In the genomic region with DNA sequence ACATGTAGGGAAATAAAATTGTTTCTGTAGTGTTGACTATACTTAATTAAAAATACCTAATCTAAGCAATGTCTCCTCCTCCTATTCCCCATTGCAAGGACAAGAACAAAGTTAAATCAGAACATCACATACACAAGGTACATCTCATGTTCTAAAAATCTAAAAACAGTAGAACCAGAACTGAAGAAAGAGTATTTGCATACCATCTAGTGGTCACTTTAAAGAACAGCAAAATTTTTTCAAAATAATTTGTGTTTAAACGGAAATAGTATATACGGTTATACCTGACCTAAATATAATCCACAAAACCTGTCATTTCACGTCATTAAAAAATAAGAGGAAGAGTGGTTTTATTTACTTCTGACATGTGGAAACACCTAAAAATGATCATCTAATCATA, we compare ENCODE assay signal across 8 cellular contexts.
A peak's percentile ranks its signal among the peaks of the same experiment; 100 is the strongest.
DNase-seq lines count a peak whose midpoint lies in the region; ATAC-seq and TF ChIP-seq lines count a peak whose summit lies in the region.

No MANE protein-coding gene starts in this region.

- H4K20me1 ChIP-seq in neural progenitor cell (ENCODE audit: low read depth): no peaks in the 10 kb centered on the region

- H3K9me3 ChIP-seq in A673 (ENCODE audit: low read depth, low read length, poor library complexity, severe bottlenecking): no peaks in the 10 kb centered on the region
- no peaks in the 10 kb centered on the region for H3K9me3 ChIP-seq in neural progenitor cell (ENCODE audit: low read depth)
- H3K9me3 ChIP-seq in vagina: no peaks in the 10 kb centered on the region

- H3K36me3 ChIP-seq in A673 (ENCODE audit: insufficient read depth, low read length, poor library complexity, severe bottlenecking): no peaks in the 10 kb centered on the region
- no peaks in the 10 kb centered on the region for H3K36me3 ChIP-seq in neural progenitor cell
- no peaks in the 10 kb centered on the region for H3K36me3 ChIP-seq in vagina

- no peak overlapping the region for H3K4me3 Mint-ChIP-seq in neural progenitor cell

- CTCF ChIA-PET in A673 (lab: Charles Lee): no interaction called here

- POLR2A ChIA-PET in A673 (lab: Charles Lee; ENCODE audit: low non-redundant PET): no interaction called here

- TF ChIP-seq POLR2A in vagina (IDR thresholded peaks at IDR 0.05): no peak

- H3K27me3 ChIP-seq in A673 (replicated peaks; ENCODE audit: insufficient read depth, low read depth, low read length, poor library complexity): no peaks in the 10 kb centered on the region
- H3K27me3 ChIP-seq in neural progenitor cell: no peaks in the 10 kb centered on the region
- no peaks in the 10 kb centered on the region for H3K27me3 ChIP-seq in vagina

- ATAC-seq in GM18909 (IDR thresholded peaks at IDR 0.05; ENCODE audit: poor library complexity, unreplicated experiment): peak; percentile 60
- no peak for ATAC-seq in HG03139 (IDR thresholded peaks at IDR 0.05; ENCODE audit: unreplicated experiment)

- no peak overlapping the region for H3K9ac ChIP-seq in neural progenitor cell

- H3K27ac ChIP-seq in A673 (ENCODE audit: low read depth, low read length, poor library complexity, severe bottlenecking) (no peak overlapping the region), neural progenitor cell (no peak overlapping the region), vagina (no peak overlapping the region)

- H3K9me3 Mint-ChIP-seq in neural progenitor cell: no peaks in the 10 kb centered on the region

- H3K4me1 Mint-ChIP-seq in neural progenitor cell: no peaks in the 10 kb centered on the region

- no peak overlapping the region for H3K4me2 ChIP-seq in neural progenitor cell

- no peak overlapping the region for H2AFZ ChIP-seq in neural progenitor cell (replicated peaks)

- H3K4me1 ChIP-seq in A673 (ENCODE audit: insufficient read depth, low read length, poor library complexity, severe bottlenecking): no peaks in the 10 kb centered on the region
- no peaks in the 10 kb centered on the region for H3K4me1 ChIP-seq in neural progenitor cell
- no peaks in the 10 kb centered on the region for H3K4me1 ChIP-seq in vagina

- H3F3A ChIP-seq in neural progenitor cell (ENCODE audit: low read depth): no peaks in the 10 kb centered on the region

- DNase-seq in A673 (ENCODE audit: low spot score) (peak; percentile 25), NCI-H1694 treated with DMSO at 0.1 percent for 48 hours (lab: John Stamatoyannopoulos, UW) (peak; percentile 79), amniotic epithelial cell (ENCODE audit: low read depth) (peak; percentile 19), neural progenitor cell (ENCODE audit: low spot score) (no peak), amygdala (lab: John Stamatoyannopoulos, UW) (no peak), vagina (ENCODE audit: extremely low spot score in 2 of 2) (no peak)

- no peaks in the 10 kb centered on the region for H3K79me2 ChIP-seq in neural progenitor cell (ENCODE audit: low read depth)

- peak; percentile 58 for TF ChIP-seq CTCF in A673 (conservative IDR thresholded peaks at IDR 0.05; ENCODE audit: low read depth, low read length)
- TF ChIP-seq CTCF in neural progenitor cell (IDR thresholded peaks at IDR 0.05): peak; percentile 78
- no peak for TF ChIP-seq CTCF in vagina (IDR thresholded peaks at IDR 0.05)

- intact Hi-C loops in A673 (cut with micrococcal nuclease; ENCODE audit: unreplicated experiment) (loop anchor here (1.0 kb wide), 1 partner anchor 243 kb away; no protein-coding TSS in a partner anchor), vagina (cut with DNase I) (no loop called here)

- H3K4me3 ChIP-seq in A673 (ENCODE audit: low read depth, low read length, poor library complexity, severe bottlenecking) (no peak overlapping the region), neural progenitor cell (no peak overlapping the region), vagina (no peak overlapping the region)

- no peaks in the 10 kb centered on the region for H3K36me3 Mint-ChIP-seq in neural progenitor cell

- no peaks in the 10 kb centered on the region for H3K27me3 Mint-ChIP-seq in neural progenitor cell (ENCODE audit: insufficient read depth, low read depth)

- no TSS peak for BruUV-seq in A673 (replicated peaks; lab: Mats Ljungman, UMichigan)

- no peak overlapping the region for H3K27ac Mint-ChIP-seq in neural progenitor cell

Comparison
In these comparisons a context has a peak if more than half of its experiments do, and no peak if none do; other contexts are left out.
1. DNase-seq: peak in A673 (single experiment), NCI-H1694 treated with DMSO at 0.1 percent for 48 hours (single experiment) and amniotic epithelial cell (single experiment); none in neural progenitor cell (single experiment), amygdala (0 of 56) and vagina (0 of 2).
2. CTCF ChIP-seq: peak in A673 (single experiment) and neural progenitor cell (single experiment); none in vagina (0 of 3).